In the genomic region with DNA sequence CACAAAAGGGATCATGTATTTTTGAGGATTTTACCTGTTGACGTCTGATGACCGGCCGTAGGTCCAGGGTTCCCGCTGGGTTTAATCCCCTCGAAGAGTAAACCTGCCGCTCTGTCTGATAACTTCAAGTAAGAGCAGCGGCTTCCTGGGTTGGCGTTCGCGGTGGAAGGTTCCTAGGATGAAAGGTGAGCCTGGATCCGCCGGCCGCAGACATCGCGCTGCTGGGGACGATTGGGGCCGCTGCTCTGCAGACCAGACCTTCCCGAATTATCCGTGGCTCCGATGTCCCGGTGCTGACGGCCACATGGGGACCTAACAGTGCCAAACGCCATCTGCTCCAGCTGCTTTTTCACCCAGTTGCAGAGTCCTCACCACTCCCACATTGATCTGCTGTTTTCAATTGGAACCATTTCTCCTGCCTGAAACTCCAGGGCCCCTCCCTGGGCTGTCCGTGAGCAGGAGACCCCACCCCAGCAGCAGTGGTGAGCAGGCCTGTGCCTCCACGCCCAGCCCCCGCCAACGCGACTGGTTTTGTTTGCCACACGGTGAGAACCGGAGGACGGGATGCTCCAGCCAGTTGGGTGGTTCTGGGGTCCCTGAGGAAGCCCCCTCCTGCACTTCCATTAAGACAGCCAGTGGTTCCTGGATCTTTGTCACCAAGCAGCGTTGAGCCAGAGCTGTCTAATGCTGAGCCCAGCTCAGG, we compare ENCODE assay signal across 32 cellular contexts.
"Had no signal": no experiment of that assay in that cellular context is flagged by ENCODE, and none has a peak within 500 bp of the region (broad histone marks: within the 10 kb centered on the region; RNA-seq: fewer than 3 reads in every experiment).

No MANE protein-coding gene starts in this region.

- H3K4me3 Mint-ChIP-seq: activated CD4-positive, alpha-beta memory T cell treated with anti-CD3 and anti-CD28 coated beads, Interleukin-2, amount 10 ng/mL, durations not matched to agents 7 days and 5 days; activated T-cell treated with anti-CD3 and anti-CD28 coated beads, Interleukin-2, amount 50 U/mL, for 72 hours; activated T-helper 17 cell treated with anti-CD3 and anti-CD28 coated beads, Interleukin-2, amount 50 U/mL, for 72 hours; brain; IgD-negative memory B cell had no signal

- H3K27ac ChIP-seq: adrenal gland, Peyer's patch, WERI-Rb-1 had no signal

- H3K9me3 ChIP-seq: adrenal gland, MG63, Peyer's patch had no signal

- FAIRE-seq: bronchial epithelial cell had no signal

- H3K27ac Mint-ChIP-seq: activated CD4-positive, alpha-beta memory T cell treated with anti-CD3 and anti-CD28 coated beads, Interleukin-2, amount 10 ng/mL, durations not matched to agents 7 days and 5 days; activated T-cell treated with anti-CD3 and anti-CD28 coated beads, Interleukin-2, amount 50 U/mL, for 72 hours; activated T-helper 17 cell treated with anti-CD3 and anti-CD28 coated beads, Interleukin-2, amount 50 U/mL, for 72 hours; brain had no signal

- H3K27me3 ChIP-seq: adrenal gland, MG63, Peyer's patch had no signal

- DNase-seq: activated CD4-positive, alpha-beta memory T cell treated with anti-CD3 and anti-CD28 coated beads, Interleukin-2, amount 10 ng/mL, durations not matched to agents 7 days and 5 days; activated CD4-positive, alpha-beta T cell treated with anti-CD3 and anti-CD28 coated beads for 1 hour; activated CD4-positive, alpha-beta T cell treated with anti-CD3 and anti-CD28 coated beads for 48 hours; activated CD4-positive, CD25-positive, alpha-beta regulatory T cell; activated CD8-positive, alpha-beta memory T cell treated with anti-CD3 and anti-CD28 coated beads for 24 hours; activated effector memory CD4-positive, alpha-beta T cell treated with anti-CD3 and anti-CD28 coated beads, Interleukin-2, amount 50 U/mL, for 16 hours; activated naive CD4-positive, alpha-beta T cell; activated T-cell treated with anti-CD3 and anti-CD28 coated beads, Interleukin-2, amount 50 U/mL, for 1 hour; activated T-cell treated with anti-CD3 and anti-CD28 coated beads, Interleukin-2, amount 50 U/mL, for 72 hours; adrenal gland; Kasumi-1; KG1; MG63; NCI-H1048; NCI-H1105 treated with DMSO at 0.1 percent for 48 hours; NCI-H1436; NCI-H1694; NCI-H1930; NCI-H2081 treated with DMSO at 0.1 percent for 48 hours; NCI-H226; NCI-H524 treated with DMSO at 0.1 percent for 48 hours; PC-3; Peyer's patch; RPMI8226; SIG-M5; T1000; WERI-Rb-1 had no signal

- H3K4me1 Mint-ChIP-seq: activated CD4-positive, alpha-beta memory T cell treated with anti-CD3 and anti-CD28 coated beads, Interleukin-2, amount 10 ng/mL, durations not matched to agents 7 days and 5 days; activated T-helper 17 cell treated with anti-CD3 and anti-CD28 coated beads, Interleukin-2, amount 50 U/mL, for 72 hours; brain; IgD-negative memory B cell had no signal

- H3K27me3 Mint-ChIP-seq: activated CD4-positive, alpha-beta memory T cell treated with anti-CD3 and anti-CD28 coated beads, Interleukin-2, amount 10 ng/mL, durations not matched to agents 7 days and 5 days; activated T-helper 17 cell treated with anti-CD3 and anti-CD28 coated beads, Interleukin-2, amount 50 U/mL, for 72 hours; brain; IgD-negative memory B cell had no signal

- H3K4me1 ChIP-seq: adrenal gland, Peyer's patch had no signal

- H3K36me3 Mint-ChIP-seq: activated naive CD4-positive, alpha-beta T cell treated with anti-CD3 and anti-CD28 coated beads, Interleukin-2, amount 50 U/mL, for 72 hours; IgD-negative memory B cell had no signal

- ATAC-seq: activated naive CD4-positive, alpha-beta T cell treated with anti-CD3 and anti-CD28 coated beads, Interleukin-2, amount 50 U/mL, for 72 hours; activated T-cell treated with anti-CD3 and anti-CD28 coated beads, Interleukin-2, amount 50 U/mL, for 72 hours; activated T-helper 17 cell treated with anti-CD3 and anti-CD28 coated beads, Interleukin-2, amount 50 U/mL, for 72 hours; PC-3 had no signal

- H3K9me3 Mint-ChIP-seq: activated CD4-positive, alpha-beta memory T cell treated with anti-CD3 and anti-CD28 coated beads, Interleukin-2, amount 10 ng/mL, durations not matched to agents 7 days and 5 days; activated naive CD4-positive, alpha-beta T cell treated with anti-CD3 and anti-CD28 coated beads, Interleukin-2, amount 50 U/mL, for 72 hours; activated T-cell treated with anti-CD3 and anti-CD28 coated beads, Interleukin-2, amount 50 U/mL, for 72 hours; activated T-helper 17 cell treated with anti-CD3 and anti-CD28 coated beads, Interleukin-2, amount 50 U/mL, for 72 hours; brain; IgD-negative memory B cell had no signal

- H3K4me3 ChIP-seq: adrenal gland, MG63, Peyer's patch had no signal
